8 cellular contexts compared by ENCODE assay signal in genomic region chr14:59274991-59275391, GRCh38.
DNase-seq lines count a peak whose midpoint lies in the region; ATAC-seq and TF ChIP-seq lines count a peak whose summit lies in the region.

No MANE protein-coding gene starts in this region.

- peaks cover 55% of the 10 kb centered on the region for H3K4me1 ChIP-seq in mammary epithelial cell (ENCODE audit: insufficient read depth, low read length)
- H3K4me1 ChIP-seq in rectal smooth muscle tissue (ENCODE audit: control insufficient read depth, insufficient read depth, low read length), result peaks cover 29% of the 10 kb centered on the region

- WGBS in mammary epithelial cell (ENCODE audit: low coverage, missing lambda C conversion rate), result 6% methylated on average over 2 of the region's 3 CpGs

- CTCF ChIA-PET in mammary epithelial cell (lab: Charles Lee; ENCODE audit: low non-redundant PET), result no interaction called here

- peak overlapping the region; percentile 14 for H3K9ac ChIP-seq in mammary epithelial cell (ENCODE audit: insufficient read depth, low read length)
- H3K9ac ChIP-seq in rectal smooth muscle tissue (ENCODE audit: low read length), result no peak overlapping the region

- H3K36me3 ChIP-seq in mammary epithelial cell (ENCODE audit: insufficient read depth, low read length) (no peaks in the 10 kb centered on the region), rectal smooth muscle tissue (ENCODE audit: control insufficient read depth, insufficient read depth, low read length) (no peaks in the 10 kb centered on the region)

- H3K27ac ChIP-seq in mammary epithelial cell (ENCODE audit: insufficient read depth, low read depth, low read length), result peak overlapping the region; percentile 89
- peak overlapping the region; percentile 51 for H3K27ac ChIP-seq in rectal smooth muscle tissue (ENCODE audit: low read depth, low read length)

- no TSS peak for BruUV-seq in mammary epithelial cell (replicated peaks; lab: Mats Ljungman, UMichigan)

- H3K9me3 ChIP-seq in mammary epithelial cell (replicated peaks; ENCODE audit: insufficient read depth, low read length), result no peaks in the 10 kb centered on the region

- H3K27me3 ChIP-seq in mammary epithelial cell (ENCODE audit: insufficient read depth, low read length) (no peaks in the 10 kb centered on the region), rectal smooth muscle tissue (ENCODE audit: control insufficient read depth, insufficient read depth, low read length) (no peaks in the 10 kb centered on the region)

- intact Hi-C loops in mammary epithelial cell (cut with micrococcal nuclease), result loop anchor here (2.0 to 5.0 kb wide), 2 partner anchors 28 to 167 kb away; no protein-coding TSS in a partner anchor
- intact Hi-C loops in posterior vena cava (cut with DNase I), result no loop called here

- DNase-seq in GM12865 (ENCODE audit: low read depth) (peak; percentile 75), NCI-H1105 (lab: John Stamatoyannopoulos, UW) (peak; percentile 56), mammary epithelial cell (peak; percentile 57), posterior vena cava (ENCODE audit: low spot score) (no peak), CD1c-positive myeloid dendritic cell (ENCODE audit: extremely low spot score) (no peak), putamen (ENCODE audit: low spot score) (no peak)

- peak overlapping the region; percentile 60 for H3K4me2 ChIP-seq in mammary epithelial cell (ENCODE audit: insufficient read depth, low read depth, low read length)

- no peak for TF ChIP-seq CTCF in GM12865 (IDR thresholded peaks at IDR 0.05; ENCODE audit: insufficient read depth, low read depth, low read length, missing control alignments)
- TF ChIP-seq CTCF in mammary epithelial cell (conservative IDR thresholded peaks at IDR 0.05 in 1 of 2, IDR thresholded peaks at IDR 0.05 in 1 of 2; ENCODE audit: extremely low read depth in 1 of 2, insufficient read depth in 1 of 2, low read depth in 1 of 2, low read length in 2 of 2), result no peak

- H2AFZ ChIP-seq in mammary epithelial cell (ENCODE audit: low read depth, low read length), result peak overlapping the region; percentile 38

- peak; percentile 38 for ATAC-seq in GM21619 (IDR thresholded peaks at IDR 0.05; ENCODE audit: unreplicated experiment)

- H4K20me1 ChIP-seq in mammary epithelial cell (ENCODE audit: insufficient read depth, low read length), result no peaks in the 10 kb centered on the region

- in situ Hi-C loops in mammary epithelial cell (cut with MboI; ENCODE audit: low sequenced_read_pairs in 2 of 2), result no loop called here

- H3K4me3 ChIP-seq in GM12865 (ENCODE audit: low read depth, low read length) (no peak overlapping the region; the same call in 1 of the 2 replicates), mammary epithelial cell (replicated peaks in 1 of 3; ENCODE audit: insufficient read depth in 1 of 3, low read depth in 2 of 3, low read length in 3 of 3) (no peak overlapping the region), rectal smooth muscle tissue (ENCODE audit: low read length) (no peak overlapping the region)

- H3K79me2 ChIP-seq in mammary epithelial cell (ENCODE audit: insufficient read depth, low read length), result peaks cover 2% of the 10 kb centered on the region

- dilution Hi-C loops in mammary epithelial cell (cut with HindIII; ENCODE audit: low sequenced_read_pairs), result no loop called here

Comparison
In these comparisons a context has a peak if more than half of its experiments do, and no peak if none do; other contexts are left out.
1. DNase-seq: peak in GM12865 (single experiment), NCI-H1105 (single experiment) and mammary epithelial cell (single experiment); none in posterior vena cava (single experiment), CD1c-positive myeloid dendritic cell (single experiment) and putamen (single experiment).